In the genomic region with DNA sequence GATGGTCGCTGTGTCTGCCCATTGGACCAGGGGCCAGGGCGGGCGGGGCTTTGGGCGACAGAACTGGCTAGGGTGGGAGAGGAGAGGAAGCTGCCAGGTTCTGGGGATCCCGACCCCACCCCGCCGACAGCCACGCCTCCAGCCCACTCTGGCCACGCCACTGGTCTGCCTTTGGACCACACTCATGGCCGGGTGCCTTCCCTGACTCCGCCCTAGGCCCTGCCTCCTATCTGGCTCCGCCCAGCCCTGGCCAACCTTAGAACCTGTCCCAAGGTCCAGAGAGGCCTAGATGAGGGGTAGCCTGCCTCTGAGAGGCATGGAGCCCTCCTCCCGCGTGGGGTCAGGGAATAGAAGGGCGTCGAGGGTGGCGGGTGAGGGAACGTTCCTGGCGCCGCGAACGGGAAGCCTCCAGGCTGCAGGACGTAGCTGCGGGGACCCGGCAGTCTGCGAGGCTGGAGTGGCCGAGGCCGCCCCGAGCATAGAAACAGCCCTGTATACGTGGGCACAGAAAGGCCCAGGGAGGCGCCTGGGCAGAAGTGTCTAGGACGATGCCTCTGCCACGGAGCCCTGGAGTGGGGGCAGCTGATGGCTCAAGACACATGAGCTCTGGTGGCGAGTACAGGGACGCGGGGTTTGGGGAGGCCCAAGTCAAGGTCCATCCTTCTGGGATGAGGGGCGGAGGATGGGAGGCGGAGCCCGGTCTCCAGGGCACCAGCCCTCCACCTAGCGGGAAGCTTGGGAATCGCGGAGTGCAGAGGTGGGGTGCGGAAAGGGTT, we compare ENCODE assay signal across 1 cellular context.
TF ChIP-seq lines count a peak whose summit lies in the region.

No MANE protein-coding gene starts in this region.

TF ChIP-seq in HepG2, 621 proteins besides CTCF, POLR2A, EP300 and RAD21 (continued from another document and continues in another):
- TF ChIP-seq, protein P1, sequence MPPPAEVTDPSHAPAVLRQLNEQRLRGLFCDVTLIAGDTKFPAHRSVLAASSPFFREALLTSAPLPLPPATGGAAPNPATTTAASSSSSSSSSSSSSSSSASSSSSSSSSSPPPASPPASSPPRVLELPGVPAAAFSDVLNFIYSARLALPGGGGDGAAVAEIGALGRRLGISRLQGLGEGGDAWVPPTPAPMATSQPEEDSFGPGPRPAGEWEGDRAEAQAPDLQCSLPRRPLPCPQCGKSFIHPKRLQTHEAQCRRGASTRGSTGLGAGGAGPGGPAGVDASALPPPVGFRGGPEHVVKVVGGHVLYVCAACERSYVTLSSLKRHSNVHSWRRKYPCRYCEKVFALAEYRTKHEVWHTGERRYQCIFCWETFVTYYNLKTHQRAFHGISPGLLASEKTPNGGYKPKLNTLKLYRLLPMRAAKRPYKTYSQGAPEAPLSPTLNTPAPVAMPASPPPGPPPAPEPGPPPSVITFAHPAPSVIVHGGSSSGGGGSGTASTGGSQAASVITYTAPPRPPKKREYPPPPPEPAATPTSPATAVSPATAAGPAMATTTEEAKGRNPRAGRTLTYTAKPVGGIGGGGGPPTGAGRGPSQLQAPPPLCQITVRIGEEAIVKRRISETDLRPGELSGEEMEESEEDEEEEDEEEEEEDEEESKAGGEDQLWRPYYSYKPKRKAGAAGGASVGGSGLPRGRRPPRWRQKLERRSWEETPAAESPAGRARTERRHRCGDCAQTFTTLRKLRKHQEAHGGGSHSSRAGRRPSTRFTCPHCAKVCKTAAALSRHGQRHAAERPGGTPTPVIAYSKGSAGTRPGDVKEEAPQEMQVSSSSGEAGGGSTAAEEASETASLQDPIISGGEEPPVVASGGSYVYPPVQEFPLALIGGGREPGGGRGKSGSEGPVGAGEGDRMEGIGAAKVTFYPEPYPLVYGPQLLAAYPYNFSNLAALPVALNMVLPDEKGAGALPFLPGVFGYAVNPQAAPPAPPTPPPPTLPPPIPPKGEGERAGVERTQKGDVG (CRISPR knock-in tag; IDR thresholded peaks at IDR 0.05; ENCODE audit: borderline replicate concordance) = peak; percentile 50; the same call in 1 of the 2 replicates
- TF ChIP-seq, protein P2, sequence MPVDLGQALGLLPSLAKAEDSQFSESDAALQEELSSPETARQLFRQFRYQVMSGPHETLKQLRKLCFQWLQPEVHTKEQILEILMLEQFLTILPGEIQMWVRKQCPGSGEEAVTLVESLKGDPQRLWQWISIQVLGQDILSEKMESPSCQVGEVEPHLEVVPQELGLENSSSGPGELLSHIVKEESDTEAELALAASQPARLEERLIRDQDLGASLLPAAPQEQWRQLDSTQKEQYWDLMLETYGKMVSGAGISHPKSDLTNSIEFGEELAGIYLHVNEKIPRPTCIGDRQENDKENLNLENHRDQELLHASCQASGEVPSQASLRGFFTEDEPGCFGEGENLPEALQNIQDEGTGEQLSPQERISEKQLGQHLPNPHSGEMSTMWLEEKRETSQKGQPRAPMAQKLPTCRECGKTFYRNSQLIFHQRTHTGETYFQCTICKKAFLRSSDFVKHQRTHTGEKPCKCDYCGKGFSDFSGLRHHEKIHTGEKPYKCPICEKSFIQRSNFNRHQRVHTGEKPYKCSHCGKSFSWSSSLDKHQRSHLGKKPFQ (CRISPR knock-in tag; IDR thresholded peaks at IDR 0.05; ENCODE audit: insufficient replicate concordance) = no peak
- TF ChIP-seq ZNF143 (CRISPR knock-in tag; IDR thresholded peaks at IDR 0.05) = peak; percentile 32; the same call in 1 of the 2 replicates
- TF ChIP-seq MXD4 (CRISPR knock-in tag; IDR thresholded peaks at IDR 0.05) = 0 out of 2 replicates have a peak, but pooled peaks have one; percentile 53
- 0 out of 2 replicates have a peak, but pooled peaks have one; percentile 27 for TF ChIP-seq HNRNPL (IDR thresholded peaks at IDR 0.05; ENCODE audit: low read depth, low read length)
- TF ChIP-seq ZNF543 (CRISPR knock-in tag; IDR thresholded peaks at IDR 0.05) = peak; percentile 82
- peak; percentile 71; the same call in 1 of the 2 replicates for TF ChIP-seq FOXP4 (CRISPR knock-in tag; IDR thresholded peaks at IDR 0.05)
- no peak for TF ChIP-seq CCDC6 (CRISPR knock-in tag; IDR thresholded peaks at IDR 0.05)
- TF ChIP-seq ZNF766 (CRISPR knock-in tag; IDR thresholded peaks at IDR 0.05; ENCODE audit: borderline replicate concordance) = peak; percentile 77; the same call in 1 of the 2 replicates
- 0 out of 2 replicates have a peak, but pooled peaks have one; percentile 32 for TF ChIP-seq KLF13 (CRISPR knock-in tag; IDR thresholded peaks at IDR 0.05)
- TF ChIP-seq ZFP36L1 (CRISPR knock-in tag; IDR thresholded peaks at IDR 0.05) = no peak
- TF ChIP-seq ZNF503 (CRISPR knock-in tag; IDR thresholded peaks at IDR 0.05) = peak; percentile 66; the same call in 1 of the 2 replicates
- TF ChIP-seq, protein P3, sequence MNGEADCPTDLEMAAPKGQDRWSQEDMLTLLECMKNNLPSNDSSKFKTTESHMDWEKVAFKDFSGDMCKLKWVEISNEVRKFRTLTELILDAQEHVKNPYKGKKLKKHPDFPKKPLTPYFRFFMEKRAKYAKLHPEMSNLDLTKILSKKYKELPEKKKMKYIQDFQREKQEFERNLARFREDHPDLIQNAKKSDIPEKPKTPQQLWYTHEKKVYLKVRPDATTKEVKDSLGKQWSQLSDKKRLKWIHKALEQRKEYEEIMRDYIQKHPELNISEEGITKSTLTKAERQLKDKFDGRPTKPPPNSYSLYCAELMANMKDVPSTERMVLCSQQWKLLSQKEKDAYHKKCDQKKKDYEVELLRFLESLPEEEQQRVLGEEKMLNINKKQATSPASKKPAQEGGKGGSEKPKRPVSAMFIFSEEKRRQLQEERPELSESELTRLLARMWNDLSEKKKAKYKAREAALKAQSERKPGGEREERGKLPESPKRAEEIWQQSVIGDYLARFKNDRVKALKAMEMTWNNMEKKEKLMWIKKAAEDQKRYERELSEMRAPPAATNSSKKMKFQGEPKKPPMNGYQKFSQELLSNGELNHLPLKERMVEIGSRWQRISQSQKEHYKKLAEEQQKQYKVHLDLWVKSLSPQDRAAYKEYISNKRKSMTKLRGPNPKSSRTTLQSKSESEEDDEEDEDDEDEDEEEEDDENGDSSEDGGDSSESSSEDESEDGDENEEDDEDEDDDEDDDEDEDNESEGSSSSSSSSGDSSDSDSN (CRISPR knock-in tag; IDR thresholded peaks at IDR 0.05) = peak; percentile 88
- 0 out of 2 replicates have a peak, but pooled peaks have one; percentile 15 for TF ChIP-seq REL (CRISPR knock-in tag; conservative IDR thresholded peaks at IDR 0.05)
- peak; percentile 78 for TF ChIP-seq RNF2 (conservative IDR thresholded peaks at IDR 0.05; ENCODE audit: low read depth)
- no peak for TF ChIP-seq U2AF2 (IDR thresholded peaks at IDR 0.05; ENCODE audit: low read depth, low read length)
- no peak for TF ChIP-seq TCF12 (IDR thresholded peaks at IDR 0.05)
- no peak for TF ChIP-seq TCF12 (CRISPR knock-in tag; IDR thresholded peaks at IDR 0.05)
- TF ChIP-seq ZC3H4 (CRISPR knock-in tag; IDR thresholded peaks at IDR 0.05; ENCODE audit: borderline replicate concordance) = 0 out of 2 replicates have a peak, but pooled peaks have one; percentile 43
- TF ChIP-seq BORCS8-MEF2B (CRISPR knock-in tag; IDR thresholded peaks at IDR 0.05) = peak; percentile 82
- TF ChIP-seq ZBTB2 (CRISPR knock-in tag; IDR thresholded peaks at IDR 0.05; ENCODE audit: low read depth) = no peak
- TF ChIP-seq MXI1 (IDR thresholded peaks at IDR 0.05; ENCODE audit: borderline replicate concordance, low read depth, low read length) = peak; percentile 83; the same call in 2 of the 3 replicates
- 0 out of 2 replicates have a peak, but pooled peaks have one; percentile 10 for TF ChIP-seq TBX3 (IDR thresholded peaks at IDR 0.05; ENCODE audit: borderline replicate concordance)
- TF ChIP-seq PRDM4 (CRISPR knock-in tag; IDR thresholded peaks at IDR 0.05; ENCODE audit: borderline replicate concordance) = peak; percentile 25; the same call in 1 of the 2 replicates
- peak; percentile 76; the same call in 1 of the 2 replicates for TF ChIP-seq ZSCAN29 (CRISPR knock-in tag; conservative IDR thresholded peaks at IDR 0.05)
- 0 out of 2 replicates have a peak, but pooled peaks have one; percentile 46 for TF ChIP-seq ZNF343 (CRISPR knock-in tag; IDR thresholded peaks at IDR 0.05)
- TF ChIP-seq SMYD3 (CRISPR knock-in tag; IDR thresholded peaks at IDR 0.05) = 0 out of 2 replicates have a peak, but pooled peaks have one; percentile 36
- TF ChIP-seq PCBP2 (optimal IDR thresholded peaks at IDR 0.05; ENCODE audit: low read depth, low read length, poor library complexity, severe bottlenecking) = no peak
- peak; percentile 74; the same call in 1 of the 2 replicates for TF ChIP-seq ZNF678 (CRISPR knock-in tag; IDR thresholded peaks at IDR 0.05)
- 0 out of 2 replicates have a peak, but pooled peaks have one; percentile 41 for TF ChIP-seq ZNF264 (CRISPR knock-in tag; IDR thresholded peaks at IDR 0.05)
- no peak for TF ChIP-seq ZNF772 (CRISPR knock-in tag; IDR thresholded peaks at IDR 0.05)
